Comparison of ENCODE assay signal across 27 cellular contexts in genomic region chr16:88415381-88416323, GRCh38. TPM values are rescaled to one million over a fixed set of nuclear protein-coding genes. Genes with fewer than 3 reads are reported as not detected.
A peak's percentile ranks its signal among the peaks of the same experiment; 100 is the strongest.
DNase-seq lines count a peak whose midpoint lies in the region; ATAC-seq, FAIRE-seq and TF ChIP-seq lines count a peak whose summit lies in the region.
"Had no signal": no experiment of that assay in that cellular context is flagged by ENCODE, and none has a peak within 500 bp of the region (broad histone marks: within the 10 kb centered on the region; RNA-seq: fewer than 3 reads in every experiment).

No MANE protein-coding gene starts in this region.

- no peaks in the 10 kb centered on the region for H3K27me3 ChIP-seq in NT2/D1 (ENCODE audit: insufficient read depth, insufficient read length)
- H3K27me3 ChIP-seq: uterus had no signal

- no peaks in the 10 kb centered on the region for H3K36me3 Mint-ChIP-seq in nephron (ENCODE audit: low read depth)
- H3K36me3 Mint-ChIP-seq: naive B cell had no signal

- TF ChIP-seq POLR2A in GM12892 (IDR thresholded peaks at IDR 0.05; ENCODE audit: low read depth, low read length), result no peak

- H3K4me1 ChIP-seq in NT2/D1 (ENCODE audit: insufficient read depth, insufficient read length), result peaks cover 6% of the 10 kb centered on the region
- H3K4me1 ChIP-seq: heart right ventricle, left lung, uterus had no signal

- no peaks in the 10 kb centered on the region for H3K4me1 Mint-ChIP-seq in nephron
- H3K4me1 Mint-ChIP-seq: activated CD4-positive, alpha-beta T cell treated with anti-CD3 and anti-CD28 coated beads, Interleukin-2, amount 10 ng/mL, durations not matched to agents 7 days and 5 days; naive B cell had no signal

- no peaks in the 10 kb centered on the region for H3K36me3 ChIP-seq in NT2/D1 (ENCODE audit: insufficient read depth, insufficient read length, low read length)
- H3K36me3 ChIP-seq: heart right ventricle, left lung, thoracic aorta, uterus had no signal

- no peaks in the 10 kb centered on the region for H3K9me3 ChIP-seq in NT2/D1 (ENCODE audit: insufficient read depth, low read length)
- H3K9me3 ChIP-seq: heart right ventricle, left lung, SK-N-SH, thoracic aorta, uterus had no signal

- no peak overlapping the region for H3K4me3 ChIP-seq in NT2/D1 (ENCODE audit: insufficient read length, low read depth)
- H3K4me3 ChIP-seq: GM23248, heart right ventricle, left lung, thoracic aorta, uterus had no signal

- TF ChIP-seq CTCF in nephron (IDR thresholded peaks at IDR 0.05; ENCODE audit: unreplicated experiment in 3 of 3), result peak in 1 of 3 experiments; percentile 17

- DNase-seq in D341Med (ENCODE audit: low spot score) (peak; percentile 67), NCI-H1417 treated with DMSO at 0.1 percent for 48 hours (lab: John Stamatoyannopoulos, UW) (peak; percentile 2), NT2/D1 (ENCODE audit: low read depth, low spot score) (no peak), GM12892 (ENCODE audit: insufficient read length) (no peak), activated T-cell treated with anti-CD3 and anti-CD28 coated beads for 4 hours (no peak)
- DNase-seq: activated CD4-positive, alpha-beta T cell treated with anti-CD3 and anti-CD28 coated beads, Interleukin-2, amount 10 ng/mL, durations not matched to agents 7 days and 5 days; activated naive CD4-positive, alpha-beta T cell treated with anti-CD3 and anti-CD28 coated beads for 36 hours; activated T-cell treated with anti-CD3 and anti-CD28 coated beads, Interleukin-2, amount 50 U/mL, for 72 hours; amygdala; effector memory CD4-positive, alpha-beta T cell; foreskin fibroblast; GM23248; heart right ventricle; left lung; naive B cell; NCI-H187 treated with DMSO at 0.1 percent for 48 hours; NCI-H446; retina; SK-N-SH; stimulated activated naive CD8-positive, alpha-beta T cell treated with anti-CD3 and anti-CD28 coated beads, Interleukin-15, Interleukin-2, amounts not matched to agents 100 U/mL and 50 U/mL, for 24 hours; uterus had no signal

- no peak for FAIRE-seq in GM12892 (lab: Jason Lieb, UNC)
- FAIRE-seq: bronchial epithelial cell, colon had no signal

- H3K27me3 Mint-ChIP-seq in nephron (ENCODE audit: low read depth), result no peaks in the 10 kb centered on the region
- H3K27me3 Mint-ChIP-seq: activated CD4-positive, alpha-beta T cell treated with anti-CD3 and anti-CD28 coated beads, Interleukin-2, amount 10 ng/mL, durations not matched to agents 7 days and 5 days had no signal

- H3K27ac Mint-ChIP-seq in nephron, result peak overlapping the region in 2 of 3 experiments; percentile 64 to 76
- H3K27ac Mint-ChIP-seq: activated CD4-positive, alpha-beta T cell treated with anti-CD3 and anti-CD28 coated beads, Interleukin-2, amount 10 ng/mL, durations not matched to agents 7 days and 5 days; activated naive CD4-positive, alpha-beta T cell treated with anti-CD3 and anti-CD28 coated beads for 36 hours; activated T-cell treated with anti-CD3 and anti-CD28 coated beads, Interleukin-2, amount 50 U/mL, for 72 hours; T-helper 2 cell treated with Interferon-gamma antibody and Interleukin-4, amounts not matched to agents 5 μg/mL and 100 μg/mL, for 36 hours had no signal

- no peak for ATAC-seq in GM19455 (IDR thresholded peaks at IDR 0.05; ENCODE audit: unreplicated experiment)
- ATAC-seq: activated T-cell treated with anti-CD3 and anti-CD28 coated beads, Interleukin-2, amount 50 U/mL, for 72 hours; heart right ventricle; left lung; stimulated activated naive CD8-positive, alpha-beta T cell treated with anti-CD3 and anti-CD28 coated beads, Interleukin-15, Interleukin-2, amounts not matched to agents 100 U/mL and 50 U/mL, for 24 hours had no signal

- H3K4me3 Mint-ChIP-seq in nephron, result no peak overlapping the region
- H3K4me3 Mint-ChIP-seq: activated CD4-positive, alpha-beta T cell treated with anti-CD3 and anti-CD28 coated beads, Interleukin-2, amount 10 ng/mL, durations not matched to agents 7 days and 5 days; activated naive CD4-positive, alpha-beta T cell treated with anti-CD3 and anti-CD28 coated beads for 36 hours; activated T-cell treated with anti-CD3 and anti-CD28 coated beads, Interleukin-2, amount 50 U/mL, for 72 hours; naive B cell; T-helper 2 cell treated with Interferon-gamma antibody and Interleukin-4, amounts not matched to agents 5 μg/mL and 100 μg/mL, for 36 hours had no signal

- H3K9ac ChIP-seq in NT2/D1 (ENCODE audit: insufficient read length, low read depth), result peak overlapping the region; percentile 25
- H3K9ac ChIP-seq: GM23248, SK-N-SH had no signal

- H3K9me3 Mint-ChIP-seq in nephron, result no peaks in the 10 kb centered on the region
- H3K9me3 Mint-ChIP-seq: activated CD4-positive, alpha-beta T cell treated with anti-CD3 and anti-CD28 coated beads, Interleukin-2, amount 10 ng/mL, durations not matched to agents 7 days and 5 days; activated naive CD4-positive, alpha-beta T cell treated with anti-CD3 and anti-CD28 coated beads for 36 hours; activated T-cell treated with anti-CD3 and anti-CD28 coated beads, Interleukin-2, amount 50 U/mL, for 72 hours; naive B cell; T-helper 2 cell treated with Interferon-gamma antibody and Interleukin-4, amounts not matched to agents 5 μg/mL and 100 μg/mL, for 36 hours had no signal

RNA-seq across cellular contexts. Expression of gene ZNF469, which starts 32.9 kb away (rescaled TPM):
- polyA plus RNA-seq in GM12892 (2012; ENCODE audit: missing spikeins), result 0.06 TPM

RNA-seq across cellular contexts. Expression of gene ZFPM1, which starts 37.4 kb away (rescaled TPM):
- 0.25 TPM for polyA plus RNA-seq in GM12892 (2012; ENCODE audit: missing spikeins)

Comparison
In these comparisons a context has a peak if more than half of its experiments do, and no peak if none do; other contexts are left out.
1. DNase-seq: peak in D341Med (single experiment) and NCI-H1417 treated with DMSO at 0.1 percent for 48 hours (single experiment); none in NT2/D1 (single experiment), GM12892 (single experiment) and activated T-cell treated with anti-CD3 and anti-CD28 coated beads for 4 hours (single experiment).